In the genomic region with DNA sequence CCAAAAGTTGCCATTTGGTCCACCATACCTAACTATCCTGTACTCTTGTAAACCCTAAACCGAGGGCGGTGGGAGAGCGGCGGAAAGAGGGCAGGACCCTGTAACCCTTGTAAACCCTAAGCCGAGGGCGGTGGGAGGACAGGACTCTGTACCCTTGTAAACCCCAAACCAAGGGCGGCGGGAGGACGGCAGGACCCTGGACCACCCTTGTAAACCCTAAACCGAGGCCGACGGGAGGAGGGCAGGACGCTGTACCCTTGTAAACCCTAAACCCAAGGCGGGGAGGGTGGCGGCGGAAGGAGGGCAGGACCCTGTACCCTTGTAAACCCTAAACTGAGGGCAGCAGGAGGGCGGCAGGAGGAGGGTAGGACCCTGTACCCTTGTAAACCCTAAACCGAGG, we compare ENCODE assay signal across 1 cellular context.
TF ChIP-seq lines count a peak whose summit lies in the region.

No MANE protein-coding gene starts in this region.

TF ChIP-seq in H1, 55 proteins besides CTCF, POLR2A, EP300 and RAD21:
- TF ChIP-seq MAFK (IDR thresholded peaks at IDR 0.05; ENCODE audit: low read depth, low read length) (no peak), YY1 (IDR thresholded peaks at IDR 0.05; ENCODE audit: low read depth, low read length) (no peak), CHD1 (IDR thresholded peaks at IDR 0.05; ENCODE audit: low read depth, low read length) (no peak), ASH2L (IDR thresholded peaks at IDR 0.05; ENCODE audit: low read length) (no peak), GABPA (IDR thresholded peaks at IDR 0.05; ENCODE audit: borderline replicate concordance, insufficient read depth, low read length) (no peak), SP2 (IDR thresholded peaks at IDR 0.05; ENCODE audit: low read length) (no peak), CHD7 (IDR thresholded peaks at IDR 0.05; ENCODE audit: insufficient replicate concordance, low read length) (no peak), RXRA (IDR thresholded peaks at IDR 0.05; ENCODE audit: insufficient read depth, low read depth, low read length) (no peak), KDM1A (IDR thresholded peaks at IDR 0.05; ENCODE audit: borderline replicate concordance, low read length) (no peak)
